ENCODE assay signal across 10 cellular contexts in genomic region chr3:53821631-53822068, GRCh38. TPM values are rescaled to one million over a fixed set of nuclear protein-coding genes. Genes with fewer than 3 reads are reported as not detected.
DNase-seq lines count a peak whose midpoint lies in the region; ATAC-seq, FAIRE-seq and TF ChIP-seq lines count a peak whose summit lies in the region.
"Had no signal": no experiment of that assay in that cellular context is flagged by ENCODE, and none has a peak within 500 bp of the region (broad histone marks: within the 10 kb centered on the region; RNA-seq: fewer than 3 reads in every experiment).

No MANE protein-coding gene starts in this region.

- H4K8ac ChIP-seq in H9 (replicated peaks; ENCODE audit: insufficient read length, low read depth, low read length), result no peak overlapping the region

- FAIRE-seq in bronchial epithelial cell (lab: Jason Lieb, UNC), result peak; percentile 84

- no peak overlapping the region for H4K5ac ChIP-seq in H9 (ENCODE audit: insufficient read length, low read depth, low read length)

- WGBS in psoas muscle, 3 donors, result 39 to 41% (median 40%) methylated on average over 4 of the region's 4 CpGs
- 74% methylated on average over 4 of the region's 4 CpGs for WGBS in smooth muscle cell (ENCODE audit: low lambda C conversion rate)
- no CpG with 5 or more reads among the region's 4 CpGs for WGBS in H9 (ENCODE audit: extremely low coverage, insufficient read length, low lambda C conversion rate)

- no peaks in the 10 kb centered on the region for H3K9me3 Mint-ChIP-seq in H9

- H3K9me3 ChIP-seq in psoas muscle (no peaks in the 10 kb centered on the region), smooth muscle cell (replicated peaks; ENCODE audit: low read depth) (no peaks in the 10 kb centered on the region), H9 (ENCODE audit: control insufficient read depth, low read depth, low read length) (no peaks in the 10 kb centered on the region)
- H3K9me3 ChIP-seq: neutrophil had no signal

- no peaks in the 10 kb centered on the region for H3F3A ChIP-seq in smooth muscle cell (ENCODE audit: low read depth)

- no peaks in the 10 kb centered on the region for H3K27me3 Mint-ChIP-seq in H9 (ENCODE audit: low read depth)

- H3K36me3 Mint-ChIP-seq in H9 (ENCODE audit: insufficient read depth in 1 of 3, low read depth in 3 of 3), result peaks cover 0 to 23% (median 18%) of the 10 kb centered on the region in 3 experiments; a peak in 6 of 7 replicates

- ATAC-seq in GM19351 (IDR thresholded peaks at IDR 0.05; ENCODE audit: unreplicated experiment) (peak; percentile 61), HG02973 (IDR thresholded peaks at IDR 0.05; ENCODE audit: unreplicated experiment) (peak; percentile 50), psoas muscle (peak; percentile 90 to 95 (median 92))

- no peaks in the 10 kb centered on the region for H3K23me2 ChIP-seq in H9 (ENCODE audit: insufficient read length, low read depth, low read length, poor library complexity, severe bottlenecking)

- H3K79me2 ChIP-seq in smooth muscle cell (ENCODE audit: low read depth) (no peaks in the 10 kb centered on the region), H9 (ENCODE audit: insufficient read depth, low read length) (no peaks in the 10 kb centered on the region)

- no peak overlapping the region for H2BK12ac ChIP-seq in H9 (ENCODE audit: insufficient read length, low read depth, low read length)

- no peak for TF ChIP-seq CTCF in bronchial epithelial cell (IDR thresholded peaks at IDR 0.05; ENCODE audit: insufficient read depth, low read length, severe bottlenecking)
- no peak for TF ChIP-seq CTCF in psoas muscle (IDR thresholded peaks at IDR 0.05)
- TF ChIP-seq CTCF in smooth muscle cell (IDR thresholded peaks at IDR 0.05; ENCODE audit: borderline replicate concordance, insufficient read depth, poor library complexity, severe bottlenecking), result no peak
- TF ChIP-seq CTCF in H9 (conservative IDR thresholded peaks at IDR 0.05), result no peak

- no peak overlapping the region for H3K18ac ChIP-seq in H9 (ENCODE audit: insufficient read length, low read depth, low read length)

- no peaks in the 10 kb centered on the region for H4K20me1 ChIP-seq in smooth muscle cell (ENCODE audit: low read depth)
- H4K20me1 ChIP-seq in H9 (ENCODE audit: control insufficient read depth, insufficient read depth, insufficient read length), result no peaks in the 10 kb centered on the region

- no peak overlapping the region for H3K56ac ChIP-seq in H9 (ENCODE audit: insufficient read length, low read depth, low read length)

- H2BK20ac ChIP-seq in H9 (ENCODE audit: low read depth, low read length, poor library complexity, severe bottlenecking), result no peak overlapping the region

- H3K23ac ChIP-seq in H9 (ENCODE audit: insufficient read length, low read depth, low read length), result no peak overlapping the region

- peak; percentile 69 for DNase-seq in bronchial epithelial cell (ENCODE audit: low read depth)
- DNase-seq in psoas muscle, result peak; percentile 46 to 74
- no peak for DNase-seq in smooth muscle cell (lab: John Stamatoyannopoulos, UW; ENCODE audit: unreplicated experiment)
- no peak for DNase-seq in SK-N-DZ (ENCODE audit: low spot score)
- no peak for DNase-seq in H9
- DNase-seq: activated T-cell treated with anti-CD3 and anti-CD28 coated beads, Interleukin-2, amount 50 U/mL, for 48 hours had no signal

- H3K4me3 Mint-ChIP-seq in H9, result no peak overlapping the region

- peak overlapping the region; percentile 43 for H3K27ac ChIP-seq in psoas muscle
- H3K27ac ChIP-seq in smooth muscle cell (ENCODE audit: low read depth), result no peak overlapping the region
- H3K27ac ChIP-seq in H9 (ENCODE audit: insufficient read length, low read depth, low read length), result no peak overlapping the region
- H3K27ac ChIP-seq: HL-60, neutrophil had no signal

- H3T11ph ChIP-seq in H9 (ENCODE audit: low read length), result no peak overlapping the region

- H3K4me2 ChIP-seq in smooth muscle cell (no peak overlapping the region), H9 (ENCODE audit: insufficient read depth, insufficient read length, low read length) (no peak overlapping the region)

- no peaks in the 10 kb centered on the region for H3K79me1 ChIP-seq in H9 (ENCODE audit: insufficient read depth, low read depth, low read length, poor library complexity, severe bottlenecking)

- intact Hi-C loops in psoas muscle (cut with DNase I), result no loop called here

- H2AFZ ChIP-seq in smooth muscle cell (ENCODE audit: low read depth), result no peak overlapping the region
- H2AFZ ChIP-seq in H9 (ENCODE audit: low read length), result no peak overlapping the region

- H3K27ac Mint-ChIP-seq in H9, result no peak overlapping the region

- no peak overlapping the region for H3K4ac ChIP-seq in H9 (ENCODE audit: low read depth, low read length)

- no peak overlapping the region for H2AK5ac ChIP-seq in H9 (ENCODE audit: insufficient read length, low read length)

- no peak overlapping the region for H3K9ac ChIP-seq in smooth muscle cell (ENCODE audit: low read depth)
- H3K9ac ChIP-seq in H9 (ENCODE audit: extremely low read depth, insufficient read length, low read length), result no peak overlapping the region

- H2BK15ac ChIP-seq in H9 (ENCODE audit: low read depth, low read length), result no peak overlapping the region

- no peak overlapping the region for H2BK120ac ChIP-seq in H9 (ENCODE audit: low read depth, low read length, poor library complexity, severe bottlenecking)

- no peak overlapping the region for H4K91ac ChIP-seq in H9 (ENCODE audit: insufficient read length, low read depth, low read length)

- H2BK5ac ChIP-seq in H9 (ENCODE audit: insufficient read length, low read length), result no peak overlapping the region

- H3K36me3 ChIP-seq in bronchial epithelial cell (ENCODE audit: control insufficient read depth, insufficient read depth, low read length) (no peaks in the 10 kb centered on the region), psoas muscle (ENCODE audit: insufficient read depth in 1 of 2, low read depth in 1 of 2) (peaks cover 0 to 16% of the 10 kb centered on the region in 2 donors), smooth muscle cell (ENCODE audit: low read depth) (no peaks in the 10 kb centered on the region)

- H3K14ac ChIP-seq in H9 (ENCODE audit: insufficient read depth, low read length), result no peak overlapping the region

- peaks cover 14% of the 10 kb centered on the region for H3K4me1 ChIP-seq in psoas muscle
- no peaks in the 10 kb centered on the region for H3K4me1 ChIP-seq in smooth muscle cell (ENCODE audit: low read depth)
- no peaks in the 10 kb centered on the region for H3K4me1 ChIP-seq in H9 (ENCODE audit: insufficient read depth, low read length)

- peaks cover 0 to 10% of the 10 kb centered on the region in 2 experiments; a peak in 2 of 4 replicates for H3K4me1 Mint-ChIP-seq in H9

- H3K4me3 ChIP-seq in bronchial epithelial cell (ENCODE audit: low read depth, low read length), result no peak overlapping the region
- H3K4me3 ChIP-seq in psoas muscle, result no peak overlapping the region
- H3K4me3 ChIP-seq in smooth muscle cell, result no peak overlapping the region

- H3K27me3 ChIP-seq in bronchial epithelial cell (ENCODE audit: control insufficient read depth, insufficient read depth, low read length) (peaks cover 2% of the 10 kb centered on the region), psoas muscle (ENCODE audit: insufficient read depth in 3 of 3, low read length in 2 of 3) (no peaks in the 10 kb centered on the region), smooth muscle cell (ENCODE audit: low read depth) (no peaks in the 10 kb centered on the region), H9 (ENCODE audit: insufficient read depth, low read length) (no peaks in the 10 kb centered on the region)

RNA-seq across cellular contexts. Expression of gene CHDH, which starts 24.6 kb away (rescaled TPM):
- total RNA-seq in bronchial epithelial cell, result under 0.01 and 0.13 TPM in 2 replicates
- 1 to 10 TPM; 1.8 to 6.1 (median 3.5) TPM for total RNA-seq in psoas muscle
- 1 to 10 TPM in 2 of 3 donors, under 1 TPM in 1; 0.29 to 2.0 (median 1.1) TPM for polyA plus RNA-seq in psoas muscle
- total RNA-seq in smooth muscle cell, result 0.36 TPM in 1 of 2 replicates, not detected in the other
- polyA plus RNA-seq in smooth muscle cell, result 0.51 and 0.60 TPM in 2 replicates
- polyA plus RNA-seq in SK-N-DZ (2014; cell fraction: cytosol; rRNA removed), result 2.1 and 3.4 TPM in 2 replicates
- polyA plus RNA-seq in SK-N-DZ (2014; cell fraction: nucleus; rRNA removed), result 6.4 and 7.1 TPM in 2 replicates
- total RNA-seq in H9 (2021), result 8.2 and 11.0 TPM in 2 replicates

RNA-seq across cellular contexts. Expression of gene IL17RB, which starts 24.7 kb away (rescaled TPM):
- total RNA-seq in bronchial epithelial cell (not detected in 2 replicates), psoas muscle (1 to 10 TPM in 1 of 4 donors, under 1 TPM in 3; 0.34 to 1.3 (median 0.71) TPM), smooth muscle cell (0.22 TPM in 1 of 2 replicates, not detected in the other), H9 (2021) (8.3 and 9.8 TPM in 2 replicates)
- polyA plus RNA-seq in psoas muscle (1 to 10 TPM in 1 of 3 donors, under 1 TPM in 2; 0.08 to 1.3 (median 0.96) TPM), smooth muscle cell (0.40 and 0.58 TPM in 2 replicates)
- 9.3 and 9.5 TPM in 2 replicates for polyA plus RNA-seq in SK-N-DZ (2014; cell fraction: cytosol; rRNA removed)
- 42.3 and 52.5 TPM in 2 replicates for polyA plus RNA-seq in SK-N-DZ (2014; cell fraction: nucleus; rRNA removed)

Comparison
In these comparisons a context has a peak if more than half of its experiments do, and no peak if none do; other contexts are left out.
1. DNase-seq: peak in bronchial epithelial cell (single experiment) and psoas muscle (2 of 2); none in smooth muscle cell (single experiment), SK-N-DZ (single experiment) and H9 (single experiment).
2. Peak in every context shown above with its lines, with median percentiles within 50 percentile points of each other: ATAC-seq.